8 cellular contexts compared by ENCODE assay signal in genomic region chr2:8684885-8685696, GRCh38. TPM values are rescaled to one million over a fixed set of nuclear protein-coding genes. Genes with fewer than 3 reads are reported as not detected.
DNase-seq lines count a peak whose midpoint lies in the region; ATAC-seq and TF ChIP-seq lines count a peak whose summit lies in the region.

No MANE protein-coding gene starts in this region.

- WGBS in liver: under 1% methylated on average over 87 of the region's 87 CpGs

- no peaks in the 10 kb centered on the region for H3K36me3 ChIP-seq in liver (ENCODE audit: control insufficient read depth in 4 of 4, insufficient read depth in 3 of 4, low read depth in 1 of 4, low read length in 3 of 4)

- peak overlapping the region; percentile 87 for H3K4me3 ChIP-seq in WI38 (ENCODE audit: low read depth, low read length)
- H3K4me3 ChIP-seq in choroid plexus epithelial cell (ENCODE audit: low read depth, low read length): peak overlapping the region; percentile 51
- peak overlapping the region; percentile 64 to 97 (median 91) for H3K4me3 ChIP-seq in liver (ENCODE audit: low read depth in 1 of 3, low read length in 3 of 3)

- TF ChIP-seq CTCF in WI38 (IDR thresholded peaks at IDR 0.05; ENCODE audit: low read depth, low read length) (no peak), choroid plexus epithelial cell (conservative IDR thresholded peaks at IDR 0.05; ENCODE audit: low read depth, low read length) (no peak), liver (IDR thresholded peaks at IDR 0.05; ENCODE audit: low read depth, low read length, missing input control) (no peak)

- DNase-seq in 8988T: peak; percentile 63
- peak; percentile 32 for DNase-seq in NCI-H128 (lab: John Stamatoyannopoulos, UW; ENCODE audit: unreplicated experiment)
- peak; percentile 19 for DNase-seq in choroid plexus epithelial cell (ENCODE audit: low read depth)
- DNase-seq in stimulated activated CD4-positive, alpha-beta T cell treated with anti-CD3 and anti-CD28 coated beads, Interleukin-4, amount 100 ng/mL, for 1 hour: peak; percentile 64

- peaks cover 2 to 10% (median 4%) of the 10 kb centered on the region in 4 donors for H3K4me1 ChIP-seq in liver (ENCODE audit: control insufficient read depth in 4 of 4, insufficient read depth in 4 of 4, low read length in 3 of 4)

- no peaks in the 10 kb centered on the region for H3K27me3 ChIP-seq in liver (ENCODE audit: control insufficient read depth in 4 of 4, insufficient read depth in 4 of 4, low read length in 3 of 4)

- no peaks in the 10 kb centered on the region for H3K9me3 ChIP-seq in liver (ENCODE audit: control insufficient read depth in 4 of 4, low read length in 3 of 4)

- ATAC-seq in GM18511 (IDR thresholded peaks at IDR 0.05; ENCODE audit: unreplicated experiment) (peak; percentile 8), GM18873 (IDR thresholded peaks at IDR 0.05; ENCODE audit: low FRiP score, unreplicated experiment) (no peak)

- peak; percentile 38 to 43 for TF ChIP-seq RAD21 in liver (IDR thresholded peaks at IDR 0.05)

- H3K27ac ChIP-seq in liver (ENCODE audit: low read depth in 1 of 2, low read length in 2 of 2): peak overlapping the region; percentile 85 to 90

- H3K9ac ChIP-seq in liver (ENCODE audit: low read depth in 1 of 2, low read length in 2 of 2): peak overlapping the region; percentile 85 to 93

TF ChIP-seq in liver, 16 proteins besides CTCF, POLR2A, EP300 and RAD21:
- TF ChIP-seq, protein P1, sequence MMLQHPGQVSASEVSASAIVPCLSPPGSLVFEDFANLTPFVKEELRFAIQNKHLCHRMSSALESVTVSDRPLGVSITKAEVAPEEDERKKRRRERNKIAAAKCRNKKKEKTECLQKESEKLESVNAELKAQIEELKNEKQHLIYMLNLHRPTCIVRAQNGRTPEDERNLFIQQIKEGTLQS (IDR thresholded peaks at IDR 0.05): no peak
- TF ChIP-seq SP1 (IDR thresholded peaks at IDR 0.05) (peak; percentile 61), TAF1 (conservative IDR thresholded peaks at IDR 0.05) (peak; percentile 51), HNF4G (IDR thresholded peaks at IDR 0.05) (no peak), RXRA (IDR thresholded peaks at IDR 0.05) (peak; percentile 23 to 58), NR2F2 (IDR thresholded peaks at IDR 0.05) (no peak), GABPA (IDR thresholded peaks at IDR 0.05 in 1 of 2, conservative IDR thresholded peaks at IDR 0.05 in 1 of 2) (no peak), REST (IDR thresholded peaks at IDR 0.05) (peak; percentile 63), HNF4A (conservative IDR thresholded peaks at IDR 0.05) (peak; percentile 26 to 59), YY1 (IDR thresholded peaks at IDR 0.05) (peak; percentile 53), EGR1 (IDR thresholded peaks at IDR 0.05; ENCODE audit: low read depth in 2 of 2) (peak; percentile 14 to 73), JUND (IDR thresholded peaks at IDR 0.05) (peak in 1 of 2 donors; percentile 96)
- TF ChIP-seq, protein P2, sequence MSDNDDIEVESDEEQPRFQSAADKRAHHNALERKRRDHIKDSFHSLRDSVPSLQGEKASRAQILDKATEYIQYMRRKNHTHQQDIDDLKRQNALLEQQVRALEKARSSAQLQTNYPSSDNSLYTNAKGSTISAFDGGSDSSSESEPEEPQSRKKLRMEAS (IDR thresholded peaks at IDR 0.05): peak; percentile 66
- TF ChIP-seq, protein P3, sequence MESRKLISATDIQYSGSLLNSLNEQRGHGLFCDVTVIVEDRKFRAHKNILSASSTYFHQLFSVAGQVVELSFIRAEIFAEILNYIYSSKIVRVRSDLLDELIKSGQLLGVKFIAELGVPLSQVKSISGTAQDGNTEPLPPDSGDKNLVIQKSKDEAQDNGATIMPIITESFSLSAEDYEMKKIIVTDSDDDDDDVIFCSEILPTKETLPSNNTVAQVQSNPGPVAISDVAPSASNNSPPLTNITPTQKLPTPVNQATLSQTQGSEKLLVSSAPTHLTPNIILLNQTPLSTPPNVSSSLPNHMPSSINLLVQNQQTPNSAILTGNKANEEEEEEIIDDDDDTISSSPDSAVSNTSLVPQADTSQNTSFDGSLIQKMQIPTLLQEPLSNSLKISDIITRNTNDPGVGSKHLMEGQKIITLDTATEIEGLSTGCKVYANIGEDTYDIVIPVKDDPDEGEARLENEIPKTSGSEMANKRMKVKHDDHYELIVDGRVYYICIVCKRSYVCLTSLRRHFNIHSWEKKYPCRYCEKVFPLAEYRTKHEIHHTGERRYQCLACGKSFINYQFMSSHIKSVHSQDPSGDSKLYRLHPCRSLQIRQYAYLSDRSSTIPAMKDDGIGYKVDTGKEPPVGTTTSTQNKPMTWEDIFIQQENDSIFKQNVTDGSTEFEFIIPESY (IDR thresholded peaks at IDR 0.05): peak; percentile 41

RNA-seq across cellular contexts. Expression of gene ID2, which starts 3.2 kb away (rescaled TPM):
- 100 to 1,000 TPM; 216 to 274 TPM for total RNA-seq in liver
- polyA plus RNA-seq in liver: 100 to 1,000 TPM; 149 to 488 TPM
